19 cellular contexts compared by ENCODE assay signal in genomic region chr16:88613911-88614817, GRCh38. TPM values are rescaled to one million over a fixed set of nuclear protein-coding genes. Genes with fewer than 3 reads are reported as not detected.
DNase-seq lines count a peak whose midpoint lies in the region; ATAC-seq and TF ChIP-seq lines count a peak whose summit lies in the region.
"Had no signal": no experiment of that assay in that cellular context is flagged by ENCODE, and none has a peak within 500 bp of the region (broad histone marks: within the 10 kb centered on the region; RNA-seq: fewer than 3 reads in every experiment).

No MANE protein-coding gene starts in this region.

- no peak for ATAC-seq in HG03469 (IDR thresholded peaks at IDR 0.05; ENCODE audit: unreplicated experiment)
- ATAC-seq: gastroesophageal sphincter, mucosa of descending colon had no signal

- H3K36me3 ChIP-seq in CD4-positive, alpha-beta memory T cell (ENCODE audit: insufficient read depth, low read length), result peaks cover 49% of the 10 kb centered on the region
- peaks cover 13% of the 10 kb centered on the region for H3K36me3 ChIP-seq in osteoblast (ENCODE audit: insufficient read depth, low read length)

- peaks cover 16% of the 10 kb centered on the region for H3K4me1 ChIP-seq in CD4-positive, alpha-beta memory T cell (ENCODE audit: insufficient read depth, low read length)
- no peaks in the 10 kb centered on the region for H3K4me1 ChIP-seq in osteoblast (ENCODE audit: insufficient read depth, low read length)

- DNase-seq in CD4-positive, alpha-beta memory T cell, result no peak
- DNase-seq in HCEC 1CT, result peak; percentile 34
- DNase-seq in astrocyte of the hippocampus (ENCODE audit: low read depth, low spot score), result peak; percentile 21
- DNase-seq in osteoblast (ENCODE audit: insufficient read length, low spot score, missing footprints), result peak; percentile 91
- no peak for DNase-seq in posterior cingulate gyrus
- DNase-seq in NCI-H1436 (lab: John Stamatoyannopoulos, UW), result no peak
- DNase-seq: NCI-H1105 treated with DMSO at 0.1 percent for 48 hours, NCI-H526, retina had no signal

- POLR2A ChIA-PET in CD4-positive, alpha-beta memory T cell (lab: Charles Lee; ENCODE audit: partially characterized antibody), result no interaction called here

- no peaks in the 10 kb centered on the region for H3K27me3 Mint-ChIP-seq in CD4-positive, alpha-beta memory T cell
- H3K27me3 Mint-ChIP-seq: B cell; stimulated activated naive CD8-positive, alpha-beta T cell treated with anti-CD3 and anti-CD28 coated beads, Interleukin-15, Interleukin-2, amounts not matched to agents 100 ng/mL and 50 ng/mL, for 24 hours had no signal

- no peaks in the 10 kb centered on the region for H3K9me3 ChIP-seq in CD4-positive, alpha-beta memory T cell (ENCODE audit: control insufficient read depth in 1 of 2, low read length in 2 of 2)
- H3K9me3 ChIP-seq in osteoblast (ENCODE audit: low read depth, low read length), result no peaks in the 10 kb centered on the region
- H3K9me3 ChIP-seq: esophagus muscularis mucosa, gastroesophageal sphincter, mucosa of descending colon, neutrophil had no signal

- H3K27ac ChIP-seq in CD4-positive, alpha-beta memory T cell (ENCODE audit: low read depth, low read length), result no peak overlapping the region
- no peak overlapping the region for H3K27ac ChIP-seq in osteoblast (ENCODE audit: low read depth, low read length)
- H3K27ac ChIP-seq: esophagus muscularis mucosa, gastroesophageal sphincter had no signal

- intact Hi-C loops in CD4-positive, alpha-beta memory T cell (cut with micrococcal nuclease), result no loop called here
- intact Hi-C loops in posterior cingulate gyrus (cut with DNase I), result no loop called here

- peak overlapping the region in 6 of 7 donors; percentile 21 to 85 (median 70) for H3K27ac Mint-ChIP-seq in CD4-positive, alpha-beta memory T cell
- H3K27ac Mint-ChIP-seq: B cell; stimulated activated naive CD8-positive, alpha-beta T cell treated with anti-CD3 and anti-CD28 coated beads, Interleukin-15, Interleukin-2, amounts not matched to agents 100 ng/mL and 50 ng/mL, for 24 hours had no signal

- CTCF ChIA-PET in CD4-positive, alpha-beta memory T cell (lab: Charles Lee; ENCODE audit: partially characterized antibody), result no interaction called here

- H3K79me2 ChIP-seq in osteoblast (ENCODE audit: insufficient read depth, low read length), result peaks cover 44% of the 10 kb centered on the region

- no peaks in the 10 kb centered on the region for H3K27me3 ChIP-seq in CD4-positive, alpha-beta memory T cell (ENCODE audit: insufficient read depth, low read length)
- no peaks in the 10 kb centered on the region for H3K27me3 ChIP-seq in osteoblast (ENCODE audit: insufficient read depth, low read length)
- H3K27me3 ChIP-seq: esophagus muscularis mucosa, gastroesophageal sphincter, neutrophil had no signal

- no peak overlapping the region for H3K4me3 Mint-ChIP-seq in CD4-positive, alpha-beta memory T cell
- H3K4me3 Mint-ChIP-seq: activated T-helper 1 cell treated with anti-CD3 and anti-CD28 coated beads, Interleukin-12 subunit alpha, Interleukin-12 subunit beta, Interleukin-2, Interleukin-4 antibody, amounts not matched to agents 30 ng/mL and 10 ng/mL and 1 ng/mL, durations not matched to agents 14 hours and 24 hours and 36 hours; B cell; stimulated activated naive CD8-positive, alpha-beta T cell treated with anti-CD3 and anti-CD28 coated beads, Interleukin-15, Interleukin-2, amounts not matched to agents 100 ng/mL and 50 ng/mL, for 24 hours had no signal

- no peak overlapping the region for H3K4me3 ChIP-seq in CD4-positive, alpha-beta memory T cell (ENCODE audit: low read length in 2 of 2)
- H3K4me3 ChIP-seq in osteoblast (ENCODE audit: insufficient read depth, low read length), result no peak overlapping the region
- H3K4me3 ChIP-seq: esophagus muscularis mucosa, gastroesophageal sphincter, mucosa of descending colon had no signal

- no peak overlapping the region for H3K4me2 ChIP-seq in osteoblast (ENCODE audit: insufficient read depth, low read length)

- peaks cover 10 to 35% (median 21%) of the 10 kb centered on the region in 4 donors for H3K4me1 Mint-ChIP-seq in CD4-positive, alpha-beta memory T cell
- H3K4me1 Mint-ChIP-seq: B cell had no signal

- peaks cover 16 to 60% of the 10 kb centered on the region in 2 donors for H3K36me3 Mint-ChIP-seq in CD4-positive, alpha-beta memory T cell

- peaks cover 29% of the 10 kb centered on the region for H4K20me1 ChIP-seq in osteoblast (ENCODE audit: insufficient read depth, low read length)

- no peaks in the 10 kb centered on the region for H3K9me3 Mint-ChIP-seq in CD4-positive, alpha-beta memory T cell
- H3K9me3 Mint-ChIP-seq: activated T-helper 1 cell treated with anti-CD3 and anti-CD28 coated beads, Interleukin-12 subunit alpha, Interleukin-12 subunit beta, Interleukin-2, Interleukin-4 antibody, amounts not matched to agents 30 ng/mL and 10 ng/mL and 1 ng/mL, durations not matched to agents 14 hours and 24 hours and 36 hours; stimulated activated naive CD8-positive, alpha-beta T cell treated with anti-CD3 and anti-CD28 coated beads, Interleukin-15, Interleukin-2, amounts not matched to agents 100 ng/mL and 50 ng/mL, for 24 hours had no signal

- TF ChIP-seq CTCF in osteoblast (IDR thresholded peaks at IDR 0.05; ENCODE audit: extremely low read depth, low read depth, low read length), result no peak

- no peak overlapping the region for H2AFZ ChIP-seq in osteoblast (ENCODE audit: low read length)

RNA-seq across cellular contexts. Expression of gene IL17C, which starts 24.2 kb away (rescaled TPM):
- under 1 TPM in 1 of 2 experiments, not detected in 1; 0.44 TPM for total RNA-seq in CD4-positive, alpha-beta memory T cell
- polyA plus RNA-seq in CD4-positive, alpha-beta memory T cell, result not detected
- under 0.01 and 0.29 TPM in 2 replicates for total RNA-seq in osteoblast
- total RNA-seq: activated T-helper 1 cell treated with anti-CD3 and anti-CD28 coated beads, Interleukin-12 subunit alpha, Interleukin-12 subunit beta, Interleukin-2, Interleukin-4 antibody, amounts not matched to agents 30 ng/mL and 10 ng/mL and 1 ng/mL, durations not matched to agents 14 hours and 24 hours and 36 hours; cardiac septum; esophagus muscularis mucosa; gastroesophageal sphincter; mucosa of descending colon had no signal
- polyA plus RNA-seq: adipose tissue had no signal

RNA-seq across cellular contexts. Expression of gene CYBA, which starts 36.7 kb away (rescaled TPM):
- total RNA-seq in CD4-positive, alpha-beta memory T cell, result 100 to 1,000 TPM; 383 to 386 TPM
- polyA plus RNA-seq in CD4-positive, alpha-beta memory T cell, result 1,000 to 10,000 TPM in 1 of 2 donors, 100 to 1,000 TPM in 1; 689 to 1,286 TPM
- total RNA-seq in osteoblast, result 144 and 250 TPM in 2 replicates

RNA-seq across cellular contexts. Expression of gene ZC3H18, which starts 44.0 kb away (rescaled TPM):
- 10 to 100 TPM; 84.5 to 91.5 TPM for total RNA-seq in CD4-positive, alpha-beta memory T cell
- 10 to 100 TPM in 1 of 2 donors, 1 to 10 TPM in 1; 3.0 to 23.5 TPM for polyA plus RNA-seq in CD4-positive, alpha-beta memory T cell
- total RNA-seq in osteoblast, result 10.6 and 10.9 TPM in 2 replicates

RNA-seq across cellular contexts. Expression of gene MVD, which starts 48.7 kb away (rescaled TPM):
- total RNA-seq in CD4-positive, alpha-beta memory T cell, result 10 to 100 TPM; 49.2 to 57.0 TPM
- polyA plus RNA-seq in CD4-positive, alpha-beta memory T cell, result 10 to 100 TPM; 15.6 to 22.7 TPM
- total RNA-seq in osteoblast, result 67.3 and 73.1 TPM in 2 replicates

Comparison
In these comparisons a context has a peak if more than half of its experiments do, and no peak if none do; other contexts are left out.
1. DNase-seq: peak in HCEC 1CT (single experiment), astrocyte of the hippocampus (single experiment) and osteoblast (single experiment); none in CD4-positive, alpha-beta memory T cell (0 of 5), posterior cingulate gyrus (0 of 10) and NCI-H1436 (single experiment).